In the genomic region with DNA sequence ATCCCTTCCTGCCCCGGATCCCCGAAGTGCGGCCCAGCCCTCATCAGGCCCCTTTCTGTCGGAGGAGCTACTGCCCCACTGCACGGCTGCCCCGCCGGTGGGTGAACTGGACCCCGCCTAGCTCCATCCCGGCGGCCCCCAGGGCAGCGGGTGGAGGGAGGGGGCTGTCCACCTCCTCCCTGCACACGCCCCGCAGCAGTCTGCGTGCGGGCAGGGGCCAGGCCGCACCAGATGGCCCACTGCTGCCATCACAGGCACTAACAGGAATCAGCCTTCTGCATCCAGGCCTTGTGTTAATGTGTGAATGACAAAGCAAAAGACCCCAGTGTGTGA, we compare ENCODE assay signal across 24 cellular contexts. TPM values are rescaled to one million over a fixed set of nuclear protein-coding genes. Genes with fewer than 3 reads are reported as not detected.
"Had no signal": no experiment of that assay in that cellular context is flagged by ENCODE, and none has a peak within 500 bp of the region (broad histone marks: within the 10 kb centered on the region; RNA-seq: fewer than 3 reads in every experiment).

No MANE protein-coding gene starts in this region.

- H3K27ac ChIP-seq: brain microvascular endothelial cell, dorsolateral prefrontal cortex, prostate gland, thoracic aorta had no signal

- H3K9me3 Mint-ChIP-seq: activated CD4-positive, alpha-beta T cell treated with anti-CD3 and anti-CD28 coated beads, Interleukin-2, amount 10 ng/mL, durations not matched to agents 7 days and 5 days; activated naive CD4-positive, alpha-beta T cell treated with anti-CD3 and anti-CD28 coated beads for 36 hours; activated T-cell treated with anti-CD3 and anti-CD28 coated beads, Interleukin-2, amount 50 U/mL, for 24 hours; mesothelial cell of epicardium; nephron; T-helper 2 cell treated with Interferon-gamma antibody and Interleukin-4, amounts not matched to agents 5 μg/mL and 100 μg/mL, for 36 hours had no signal

- H3K36me3 ChIP-seq: brain microvascular endothelial cell, prostate gland, thoracic aorta had no signal

- H3K4me3 ChIP-seq: dorsolateral prefrontal cortex, lung, prostate gland, thoracic aorta had no signal

- H3K36me3 Mint-ChIP-seq: mesothelial cell of epicardium had no signal

- ATAC-seq: activated CD4-positive, CD25-positive, alpha-beta regulatory T cell treated with anti-CD3 and anti-CD28 coated beads, Interleukin-2, amount 50 U/mL, for 24 hours; activated CD8-positive, alpha-beta T cell treated with anti-CD3 and anti-CD28 coated beads, Interleukin-2, amount 10 ng/mL, durations not matched to agents 7 days and 5 days had no signal

- H3K4me1 Mint-ChIP-seq: activated CD4-positive, alpha-beta T cell treated with anti-CD3 and anti-CD28 coated beads, Interleukin-2, amount 10 ng/mL, durations not matched to agents 7 days and 5 days had no signal

- H3K27me3 ChIP-seq: brain microvascular endothelial cell had no signal

- H3K4me3 Mint-ChIP-seq: activated CD4-positive, alpha-beta T cell treated with anti-CD3 and anti-CD28 coated beads, Interleukin-2, amount 10 ng/mL, durations not matched to agents 7 days and 5 days; activated CD8-positive, alpha-beta T cell treated with anti-CD3 and anti-CD28 coated beads, Interleukin-2, amount 10 ng/mL, durations not matched to agents 7 days and 5 days; activated naive CD4-positive, alpha-beta T cell treated with anti-CD3 and anti-CD28 coated beads for 36 hours; activated T-cell treated with anti-CD3 and anti-CD28 coated beads, Interleukin-2, amount 50 U/mL, for 24 hours; mesothelial cell of epicardium; nephron; T-helper 2 cell treated with Interferon-gamma antibody and Interleukin-4, amounts not matched to agents 5 μg/mL and 100 μg/mL, for 36 hours had no signal

- H3K4me1 ChIP-seq: prostate gland had no signal

- H3K27ac Mint-ChIP-seq: activated CD4-positive, alpha-beta T cell treated with anti-CD3 and anti-CD28 coated beads, Interleukin-2, amount 10 ng/mL, durations not matched to agents 7 days and 5 days; activated CD8-positive, alpha-beta T cell treated with anti-CD3 and anti-CD28 coated beads, Interleukin-2, amount 10 ng/mL, durations not matched to agents 7 days and 5 days; activated naive CD4-positive, alpha-beta T cell treated with anti-CD3 and anti-CD28 coated beads for 36 hours; activated T-cell treated with anti-CD3 and anti-CD28 coated beads, Interleukin-2, amount 50 U/mL, for 24 hours; mesothelial cell of epicardium; T-helper 2 cell treated with Interferon-gamma antibody and Interleukin-4, amounts not matched to agents 5 μg/mL and 100 μg/mL, for 36 hours had no signal

- H3K9me3 ChIP-seq: prostate gland, thoracic aorta had no signal

- DNase-seq: activated CD4-positive, alpha-beta T cell treated with anti-CD3 and anti-CD28 coated beads, Interleukin-2, amount 10 ng/mL, durations not matched to agents 7 days and 5 days; activated CD8-positive, alpha-beta T cell treated with anti-CD3 and anti-CD28 coated beads, Interleukin-2, amount 10 ng/mL, durations not matched to agents 7 days and 5 days; activated naive CD4-positive, alpha-beta T cell treated with anti-CD3 and anti-CD28 coated beads for 36 hours; activated T-cell treated with anti-CD3 and anti-CD28 coated beads, Interleukin-2, amount 50 U/mL, for 24 hours; anterior cingulate cortex; brain microvascular endothelial cell; central memory CD4-positive, alpha-beta T cell; dorsolateral prefrontal cortex; foreskin melanocyte; hypothalamus; right cardiac atrium; stimulated activated CD4-positive, alpha-beta T cell treated with anti-CD3 and anti-CD28 coated beads, Interleukin-2, amount 100 ng/mL, for 24 hours had no signal

RNA-seq across cellular contexts. Expression of gene UNC93A, which starts 54.9 kb away (rescaled TPM):
- total RNA-seq: activated CD4-positive, alpha-beta T cell treated with anti-CD3 and anti-CD28 coated beads, Interleukin-2, amount 10 ng/mL, durations not matched to agents 7 days and 5 days; activated CD8-positive, alpha-beta T cell treated with anti-CD3 and anti-CD28 coated beads, Interleukin-2, amount 10 ng/mL, durations not matched to agents 7 days and 5 days; activated naive CD4-positive, alpha-beta T cell treated with anti-CD3 and anti-CD28 coated beads for 36 hours; epithelial cell of proximal tubule; lung; mesothelial cell of epicardium; osteocyte; right cardiac atrium; skeletal muscle tissue; thoracic aorta; urinary bladder had no signal
- polyA plus RNA-seq: keratinocyte, lung, right cardiac atrium, urinary bladder had no signal
